10 cellular contexts compared by ENCODE assay signal in the genomic region with DNA sequence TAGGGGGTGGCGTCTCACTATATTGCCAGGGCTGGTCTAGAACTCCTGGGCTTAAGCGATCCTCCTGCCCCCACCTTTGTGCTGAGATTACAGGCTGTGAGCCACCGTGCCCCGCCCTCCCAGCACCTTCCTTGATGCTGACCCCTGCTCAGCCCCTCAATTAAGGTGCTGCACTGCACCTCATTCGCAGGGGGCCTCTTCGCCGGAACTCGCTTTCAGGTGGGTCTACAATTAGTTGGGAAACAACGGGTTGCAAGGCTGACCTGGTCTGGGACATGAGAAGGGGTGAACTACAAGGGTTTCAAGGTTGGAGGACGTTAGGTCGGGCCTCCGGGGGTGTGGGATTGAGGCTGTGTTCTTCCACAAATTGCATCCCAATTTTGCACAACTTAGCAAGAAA. TPM values are rescaled to one million over a fixed set of nuclear protein-coding genes. Genes with fewer than 3 reads are reported as not detected.
A peak's percentile ranks its signal among the peaks of the same experiment; 100 is the strongest.
DNase-seq lines count a peak whose midpoint lies in the region; ATAC-seq and TF ChIP-seq lines count a peak whose summit lies in the region.
"Had no signal": no experiment of that assay in that cellular context is flagged by ENCODE, and none has a peak within 500 bp of the region (broad histone marks: within the 10 kb centered on the region; RNA-seq: fewer than 3 reads in every experiment).

No MANE protein-coding gene starts in this region.

- no peak for ATAC-seq in stimulated activated memory B cell treated with anti-CD40 and anti-IgM and Interleukin-4, amounts not matched to agents 10 μg/mL and 1 μg/mL and 100 μg/mL, for 72 hours

- peaks cover 74% of the 10 kb centered on the region for H3K36me3 Mint-ChIP-seq in activated CD4-positive, alpha-beta T cell treated with anti-CD3 and anti-CD28 coated beads, Interleukin-2, amount 10 ng/mL, durations not matched to agents 24 days and 14 days (ENCODE audit: low read depth)
- H3K36me3 Mint-ChIP-seq in endodermal cell (ENCODE audit: low read depth): peaks cover 72% of the 10 kb centered on the region
- peaks cover 58% of the 10 kb centered on the region for H3K36me3 Mint-ChIP-seq in stimulated activated memory B cell treated with anti-CD40 and anti-IgM and Interleukin-4, amounts not matched to agents 10 μg/mL and 1 μg/mL and 100 μg/mL, for 72 hours

- intact Hi-C loops in activated CD4-positive, alpha-beta T cell treated with anti-CD3 and anti-CD28 coated beads, Interleukin-2, amount 10 ng/mL, durations not matched to agents 24 days and 14 days (cut with micrococcal nuclease): loop anchor here (2.0 to 5.0 kb wide), 5 partner anchors 35 to 283 kb away; partner anchors contain the start of genes CDCA3, CHD4, GAPDH and ING4

- DNase-seq in activated CD4-positive, alpha-beta T cell treated with anti-CD3 and anti-CD28 coated beads, Interleukin-2, amount 10 ng/mL, durations not matched to agents 24 days and 14 days: no peak
- DNase-seq in activated CD4-positive, alpha-beta T cell treated with anti-CD3 and anti-CD28 coated beads for 48 hours: no peak
- DNase-seq in NT2/D1 (ENCODE audit: low read depth, low spot score): no peak
- DNase-seq in endodermal cell: no peak
- DNase-seq in stimulated activated CD4-positive, alpha-beta T cell treated with anti-CD3 and anti-CD28 coated beads, Interleukin-4, amount 100 ng/mL, for 4 hours: no peak
- DNase-seq in activated effector memory CD4-positive, alpha-beta T cell treated with Interleukin-2 at 50 U/mL for 16 hours: no peak
- DNase-seq in GM19240 (ENCODE audit: insufficient read length, low spot score): no peak
- DNase-seq: NCI-H1105 treated with DMSO at 0.1 percent for 48 hours had no signal

- no peaks in the 10 kb centered on the region for H3K27me3 Mint-ChIP-seq in activated CD4-positive, alpha-beta T cell treated with anti-CD3 and anti-CD28 coated beads, Interleukin-2, amount 10 ng/mL, durations not matched to agents 24 days and 14 days
- peaks cover 1% of the 10 kb centered on the region for H3K27me3 Mint-ChIP-seq in endodermal cell (ENCODE audit: insufficient read depth)
- no peaks in the 10 kb centered on the region for H3K27me3 Mint-ChIP-seq in stimulated activated memory B cell treated with anti-CD40 and anti-IgM and Interleukin-4, amounts not matched to agents 10 μg/mL and 1 μg/mL and 100 μg/mL, for 72 hours

- H3K27ac Mint-ChIP-seq in activated CD4-positive, alpha-beta T cell treated with anti-CD3 and anti-CD28 coated beads, Interleukin-2, amount 10 ng/mL, durations not matched to agents 24 days and 14 days: no peak overlapping the region
- H3K27ac Mint-ChIP-seq in endodermal cell: peak overlapping the region; percentile 99
- no peak overlapping the region for H3K27ac Mint-ChIP-seq in stimulated activated memory B cell treated with anti-CD40 and anti-IgM and Interleukin-4, amounts not matched to agents 10 μg/mL and 1 μg/mL and 100 μg/mL, for 72 hours

- no peaks in the 10 kb centered on the region for H3K27me3 ChIP-seq in NT2/D1 (ENCODE audit: insufficient read depth, insufficient read length)
- H3K27me3 ChIP-seq in endodermal cell (ENCODE audit: control insufficient read depth, insufficient read depth, low read length, poor library complexity, severe bottlenecking): no peaks in the 10 kb centered on the region

- H3K4me3 Mint-ChIP-seq in activated CD4-positive, alpha-beta T cell treated with anti-CD3 and anti-CD28 coated beads, Interleukin-2, amount 10 ng/mL, durations not matched to agents 24 days and 14 days: peak overlapping the region; percentile 98
- peak overlapping the region; percentile 97 for H3K4me3 Mint-ChIP-seq in endodermal cell
- H3K4me3 Mint-ChIP-seq in stimulated activated memory B cell treated with anti-CD40 and anti-IgM and Interleukin-4, amounts not matched to agents 10 μg/mL and 1 μg/mL and 100 μg/mL, for 72 hours: peak overlapping the region; percentile 48

- WGBS in endodermal cell (ENCODE audit: insufficient coverage in 1 of 2, insufficient read length in 1 of 2), 2 experiments: 80 to 92% methylated on average over 1 to 9 of the region's 12 CpGs

- H3K27ac ChIP-seq in endodermal cell (ENCODE audit: low read depth, low read length): no peak overlapping the region

- H3K9ac ChIP-seq in NT2/D1 (ENCODE audit: insufficient read length, low read depth) (peak overlapping the region; percentile 37), endodermal cell (ENCODE audit: extremely low read depth, low read length, poor library complexity, severe bottlenecking) (no peak overlapping the region)

- H3K36me3 ChIP-seq in NT2/D1 (ENCODE audit: insufficient read depth, insufficient read length, low read length): peaks cover 82% of the 10 kb centered on the region
- H3K36me3 ChIP-seq in endodermal cell (ENCODE audit: control insufficient read depth, insufficient read depth, low read length): peaks cover 72% of the 10 kb centered on the region

- H3K9me3 ChIP-seq in NT2/D1 (ENCODE audit: insufficient read depth, low read length) (no peaks in the 10 kb centered on the region), endodermal cell (ENCODE audit: control insufficient read depth, low read length) (no peaks in the 10 kb centered on the region)
- H3K9me3 ChIP-seq: prostate gland had no signal

- TF ChIP-seq CTCF in endodermal cell (conservative IDR thresholded peaks at IDR 0.05): no peak

- H3K4me3 ChIP-seq in NT2/D1 (ENCODE audit: insufficient read length, low read depth): peak overlapping the region; percentile 16
- peak overlapping the region; percentile 92 for H3K4me3 ChIP-seq in endodermal cell (ENCODE audit: low read length)

- H3K4me1 ChIP-seq in NT2/D1 (ENCODE audit: insufficient read depth, insufficient read length): peaks cover 11% of the 10 kb centered on the region
- H3K4me1 ChIP-seq in endodermal cell (ENCODE audit: control insufficient read depth, insufficient read depth, low read length): no peaks in the 10 kb centered on the region
- H3K4me1 ChIP-seq: prostate gland had no signal

- H3K4me1 Mint-ChIP-seq in activated CD4-positive, alpha-beta T cell treated with anti-CD3 and anti-CD28 coated beads, Interleukin-2, amount 10 ng/mL, durations not matched to agents 24 days and 14 days: peaks cover 28% of the 10 kb centered on the region
- H3K4me1 Mint-ChIP-seq in endodermal cell: peaks cover 20% of the 10 kb centered on the region
- peaks cover 51% of the 10 kb centered on the region for H3K4me1 Mint-ChIP-seq in stimulated activated memory B cell treated with anti-CD40 and anti-IgM and Interleukin-4, amounts not matched to agents 10 μg/mL and 1 μg/mL and 100 μg/mL, for 72 hours

- no peaks in the 10 kb centered on the region for H3K9me3 Mint-ChIP-seq in activated CD4-positive, alpha-beta T cell treated with anti-CD3 and anti-CD28 coated beads, Interleukin-2, amount 10 ng/mL, durations not matched to agents 24 days and 14 days
- H3K9me3 Mint-ChIP-seq in endodermal cell: no peaks in the 10 kb centered on the region
- no peaks in the 10 kb centered on the region for H3K9me3 Mint-ChIP-seq in stimulated activated memory B cell treated with anti-CD40 and anti-IgM and Interleukin-4, amounts not matched to agents 10 μg/mL and 1 μg/mL and 100 μg/mL, for 72 hours

RNA-seq across cellular contexts. Expression of gene NOP2, which starts 1.2 kb away (rescaled TPM):
- total RNA-seq in activated CD4-positive, alpha-beta T cell treated with anti-CD3 and anti-CD28 coated beads, Interleukin-2, amount 10 ng/mL, durations not matched to agents 24 days and 14 days: 192 and 193 TPM in 2 replicates
- 100 to 1,000 TPM in 1 of 2 donors, 10 to 100 TPM in 1; 51.6 to 135 TPM for total RNA-seq in endodermal cell
- polyA plus RNA-seq in endodermal cell (2013, experiment 1 of 2): 43.2 TPM
- polyA plus RNA-seq in endodermal cell (2013, experiment 2 of 2): 38.9 TPM

RNA-seq across cellular contexts. Expression of gene IFFO1, which starts 13.5 kb away (rescaled TPM):
- 16.0 and 16.9 TPM in 2 replicates for total RNA-seq in activated CD4-positive, alpha-beta T cell treated with anti-CD3 and anti-CD28 coated beads, Interleukin-2, amount 10 ng/mL, durations not matched to agents 24 days and 14 days
- 10 to 100 TPM; 10.9 to 30.7 TPM for total RNA-seq in endodermal cell
- 16.6 TPM for polyA plus RNA-seq in endodermal cell (2013, experiment 1 of 2)
- polyA plus RNA-seq in endodermal cell (2013, experiment 2 of 2): 14.0 TPM

RNA-seq across cellular contexts. Expression of gene GAPDH, which starts 35.0 kb away (rescaled TPM):
- 4,585 and 4,599 TPM in 2 replicates for total RNA-seq in activated CD4-positive, alpha-beta T cell treated with anti-CD3 and anti-CD28 coated beads, Interleukin-2, amount 10 ng/mL, durations not matched to agents 24 days and 14 days
- total RNA-seq in endodermal cell: 1,000 to 10,000 TPM; 2,848 to 5,273 TPM
- 3,905 TPM for polyA plus RNA-seq in endodermal cell (2013, experiment 1 of 2)
- 3,777 TPM for polyA plus RNA-seq in endodermal cell (2013, experiment 2 of 2)

RNA-seq across cellular contexts. Expression of gene CHD4, which starts 37.9 kb away (rescaled TPM):
- total RNA-seq in activated CD4-positive, alpha-beta T cell treated with anti-CD3 and anti-CD28 coated beads, Interleukin-2, amount 10 ng/mL, durations not matched to agents 24 days and 14 days: 356 and 363 TPM in 2 replicates
- 100 to 1,000 TPM; 276 to 385 TPM for total RNA-seq in endodermal cell
- 300 TPM for polyA plus RNA-seq in endodermal cell (2013, experiment 1 of 2)
- polyA plus RNA-seq in endodermal cell (2013, experiment 2 of 2): 277 TPM

Comparison
In these comparisons a context has a peak if more than half of its experiments do, and no peak if none do; other contexts are left out.
1. H3K4me3 Mint-ChIP-seq: peak in every context shown above with its lines; median percentile 98 in activated CD4-positive, alpha-beta T cell treated with anti-CD3 and anti-CD28 coated beads, Interleukin-2, amount 10 ng/mL, durations not matched to agents 24 days and 14 days; 97 in endodermal cell; 48 in stimulated activated memory B cell treated with anti-CD40 and anti-IgM and Interleukin-4, amounts not matched to agents 10 μg/mL and 1 μg/mL and 100 μg/mL, for 72 hours.